Comparison of ENCODE assay signal across 13 cellular contexts in the genomic region with DNA sequence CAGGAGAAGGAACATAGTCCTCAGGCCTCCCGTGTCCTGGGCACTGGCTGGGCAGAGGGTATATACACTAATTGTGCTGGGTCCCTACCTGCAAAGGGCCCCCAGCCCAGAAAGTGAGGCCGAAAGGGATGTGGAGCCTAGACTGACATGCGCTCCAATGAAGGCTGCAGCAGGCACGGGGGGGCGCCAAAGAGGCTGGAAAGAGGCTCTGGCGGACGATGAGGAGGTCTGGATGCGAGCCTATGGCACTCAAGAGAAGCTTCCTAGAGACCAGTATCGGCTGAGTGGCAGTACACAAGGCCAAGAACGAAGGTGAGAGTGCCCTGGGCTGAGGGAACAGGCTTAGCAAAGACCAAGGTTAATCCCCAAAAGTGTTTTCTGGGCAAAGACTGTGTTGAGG. TPM values are rescaled to one million over a fixed set of nuclear protein-coding genes. Genes with fewer than 3 reads are reported as not detected.
A peak's percentile ranks its signal among the peaks of the same experiment; 100 is the strongest.
DNase-seq lines count a peak whose midpoint lies in the region; ATAC-seq and TF ChIP-seq lines count a peak whose summit lies in the region.
"Had no signal": no experiment of that assay in that cellular context is flagged by ENCODE, and none has a peak within 500 bp of the region (broad histone marks: within the 10 kb centered on the region; RNA-seq: fewer than 3 reads in every experiment).

No MANE protein-coding gene starts in this region.

- TF ChIP-seq CTCF in GM10266 (IDR thresholded peaks at IDR 0.05; ENCODE audit: control insufficient read depth, insufficient read depth, low read depth, missing control alignments): peak; percentile 19

- H3K27me3 Mint-ChIP-seq in T-helper 17 cell: no peaks in the 10 kb centered on the region
- H3K27me3 Mint-ChIP-seq: naive thymus-derived CD8-positive, alpha-beta T cell had no signal

- H3K4me1 Mint-ChIP-seq in T-helper 17 cell: peaks cover 14% of the 10 kb centered on the region

- no peak for ATAC-seq in T-helper 17 cell
- ATAC-seq in HG02759 (IDR thresholded peaks at IDR 0.05; ENCODE audit: unreplicated experiment): no peak
- ATAC-seq in HG03439 (IDR thresholded peaks at IDR 0.05; ENCODE audit: unreplicated experiment): no peak
- ATAC-seq in HG03196 (IDR thresholded peaks at IDR 0.05; ENCODE audit: unreplicated experiment): no peak
- ATAC-seq: naive thymus-derived CD8-positive, alpha-beta T cell had no signal

- H3K36me3 Mint-ChIP-seq in T-helper 17 cell (ENCODE audit: low read depth): peaks cover 12% of the 10 kb centered on the region

- H3K4me3 Mint-ChIP-seq in T-helper 17 cell: no peak overlapping the region
- H3K4me3 Mint-ChIP-seq: naive thymus-derived CD8-positive, alpha-beta T cell had no signal

- DNase-seq in COLO668 (lab: John Stamatoyannopoulos, UW; ENCODE audit: unreplicated experiment) (peak; percentile 51), GM10266 (ENCODE audit: extremely low spot score) (no peak), T-helper 17 cell (no peak), iPS-NIHi11 (ENCODE audit: low spot score) (peak; percentile 83), NCI-H2081 treated with DMSO at 0.1 percent for 48 hours (lab: John Stamatoyannopoulos, UW) (no peak)
- DNase-seq: activated effector memory CD4-positive, alpha-beta T cell treated with Interleukin-2 at 50 U/mL for 16 hours; effector CD4-positive, alpha-beta T cell; naive thymus-derived CD8-positive, alpha-beta T cell; NCI-H526 treated with DMSO at 0.1 percent for 48 hours had no signal

- H3K9me3 ChIP-seq in T-helper 17 cell (ENCODE audit: control insufficient read depth, low read length, poor library complexity, severe bottlenecking): no peaks in the 10 kb centered on the region

- peak overlapping the region; percentile 83 for H3K27ac Mint-ChIP-seq in T-helper 17 cell

RNA-seq across cellular contexts. Expression of a gene that starts 16.6 kb away (rescaled TPM):
- 10 to 100 TPM; 67.2 to 79.3 TPM for total RNA-seq in T-helper 17 cell

RNA-seq across cellular contexts. Expression of a gene that starts 17.3 kb away (rescaled TPM):
- 1 to 10 TPM; 7.0 to 8.9 TPM for total RNA-seq in T-helper 17 cell

RNA-seq across cellular contexts. Expression of a gene that starts 47.6 kb away (rescaled TPM):
- not detected for total RNA-seq in T-helper 17 cell
- total RNA-seq: G401; naive thymus-derived CD8-positive, alpha-beta T cell had no signal

Comparison
In these comparisons a context has a peak if more than half of its experiments do, and no peak if none do; other contexts are left out.
1. DNase-seq: peak in COLO668 (single experiment) and iPS-NIHi11 (single experiment); none in GM10266 (single experiment), T-helper 17 cell (0 of 3) and NCI-H2081 treated with DMSO at 0.1 percent for 48 hours (single experiment).